ENCODE assay signal across 9 cellular contexts in the genomic region with DNA sequence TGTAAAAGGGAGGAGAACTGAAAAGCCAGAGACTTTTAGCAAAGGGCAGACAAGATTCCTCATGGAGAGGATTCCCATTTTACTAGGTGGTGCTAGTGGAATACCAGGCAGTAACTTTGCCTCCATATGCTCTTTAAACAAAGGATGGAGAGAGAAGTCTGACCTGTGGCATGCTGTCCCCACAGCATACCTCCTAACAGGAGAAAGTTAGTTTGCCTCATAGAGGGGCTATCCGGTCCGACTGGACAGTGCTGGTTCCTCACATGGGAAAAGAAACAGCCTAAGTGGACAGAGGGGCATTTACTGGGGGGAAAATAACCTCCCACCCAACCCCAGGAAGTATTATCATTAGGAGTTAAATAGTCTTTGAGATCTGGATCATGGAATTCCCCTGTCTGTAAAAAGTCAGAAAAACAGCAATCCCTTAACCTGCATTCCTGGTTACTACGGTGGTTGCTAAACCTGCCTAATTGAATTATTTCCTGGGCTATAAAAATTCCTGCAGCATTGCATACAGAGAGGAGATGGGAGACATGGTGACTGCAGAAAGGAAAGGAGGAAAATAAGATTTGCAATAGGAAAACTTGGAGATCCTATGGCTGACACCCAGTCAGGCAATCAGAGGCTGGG. TPM values are rescaled to one million over a fixed set of nuclear protein-coding genes. Genes with fewer than 3 reads are reported as not detected.
DNase-seq lines count a peak whose midpoint lies in the region; ATAC-seq and TF ChIP-seq lines count a peak whose summit lies in the region.
"Had no signal": no experiment of that assay in that cellular context is flagged by ENCODE, and none has a peak within 500 bp of the region (broad histone marks: within the 10 kb centered on the region; RNA-seq: fewer than 3 reads in every experiment).

No MANE protein-coding gene starts in this region.

- dilution Hi-C loops in mammary epithelial cell (cut with HindIII; ENCODE audit: low sequenced_read_pairs), result no loop called here

- peaks cover 21% of the 10 kb centered on the region for H3K4me1 ChIP-seq in mammary epithelial cell (ENCODE audit: insufficient read depth, low read length)
- H3K4me1 ChIP-seq in mesodermal cell (ENCODE audit: control insufficient read depth, insufficient read depth, low read length, poor library complexity, severe bottlenecking), result peaks cover 21% of the 10 kb centered on the region
- peaks cover 9 to 19% (median 12%) of the 10 kb centered on the region in 4 donors for H3K4me1 ChIP-seq in upper lobe of left lung

- ATAC-seq in activated naive CD8-positive, alpha-beta T cell treated with anti-CD3 and anti-CD28 coated beads, Interleukin-2, amount 10 ng/mL, durations not matched to agents 7 days and 5 days (ENCODE audit: low read depth), result no peak
- no peak for ATAC-seq in activated naive CD8-positive, alpha-beta T cell treated with anti-CD3 and anti-CD28 coated beads, Interleukin-2, amount 50 U/mL, for 24 hours
- ATAC-seq in upper lobe of left lung (ENCODE audit: low FRiP score in 2 of 2) (no peak), GM21619 (IDR thresholded peaks at IDR 0.05; ENCODE audit: unreplicated experiment) (no peak)

- no peaks in the 10 kb centered on the region for H4K20me1 ChIP-seq in mammary epithelial cell (ENCODE audit: insufficient read depth, low read length)

- no peaks in the 10 kb centered on the region for H3K27me3 Mint-ChIP-seq in activated naive CD8-positive, alpha-beta T cell treated with anti-CD3 and anti-CD28 coated beads, Interleukin-2, amount 10 ng/mL, durations not matched to agents 7 days and 5 days
- H3K27me3 Mint-ChIP-seq in activated naive CD8-positive, alpha-beta T cell treated with anti-CD3 and anti-CD28 coated beads, Interleukin-2, amount 50 U/mL, for 24 hours, result no peaks in the 10 kb centered on the region

- peak overlapping the region; percentile 85 for H3K4me2 ChIP-seq in mammary epithelial cell (ENCODE audit: insufficient read depth, low read depth, low read length)

- in situ Hi-C loops in mammary epithelial cell (cut with MboI; ENCODE audit: low sequenced_read_pairs in 2 of 2), result no loop called here

- no peak for TF ChIP-seq POLR2A in upper lobe of left lung (IDR thresholded peaks at IDR 0.05)

- CTCF ChIA-PET in mammary epithelial cell (lab: Charles Lee; ENCODE audit: low non-redundant PET), result no interaction called here

- H2AFZ ChIP-seq in mammary epithelial cell (ENCODE audit: low read depth, low read length), result peak overlapping the region; percentile 58

- H3K27me3 ChIP-seq in mammary epithelial cell (ENCODE audit: insufficient read depth, low read length) (no peaks in the 10 kb centered on the region), upper lobe of left lung (no peaks in the 10 kb centered on the region)

- TF ChIP-seq EP300 in upper lobe of left lung (IDR thresholded peaks at IDR 0.05), result no peak

- no peak overlapping the region for H3K27ac Mint-ChIP-seq in activated naive CD8-positive, alpha-beta T cell treated with anti-CD3 and anti-CD28 coated beads, Interleukin-2, amount 10 ng/mL, durations not matched to agents 7 days and 5 days
- no peak overlapping the region for H3K27ac Mint-ChIP-seq in activated naive CD8-positive, alpha-beta T cell treated with anti-CD3 and anti-CD28 coated beads, Interleukin-2, amount 50 U/mL, for 24 hours

- no peak for TF ChIP-seq CTCF in mammary epithelial cell (conservative IDR thresholded peaks at IDR 0.05 in 1 of 2, IDR thresholded peaks at IDR 0.05 in 1 of 2; ENCODE audit: extremely low read depth in 1 of 2, insufficient read depth in 1 of 2, low read depth in 1 of 2, low read length in 2 of 2)
- TF ChIP-seq CTCF in upper lobe of left lung (IDR thresholded peaks at IDR 0.05), result no peak

- peaks cover 12% of the 10 kb centered on the region for H3K36me3 Mint-ChIP-seq in activated naive CD8-positive, alpha-beta T cell treated with anti-CD3 and anti-CD28 coated beads, Interleukin-2, amount 10 ng/mL, durations not matched to agents 7 days and 5 days
- H3K36me3 Mint-ChIP-seq in activated naive CD8-positive, alpha-beta T cell treated with anti-CD3 and anti-CD28 coated beads, Interleukin-2, amount 50 U/mL, for 24 hours (ENCODE audit: low read depth), result peaks cover 3% of the 10 kb centered on the region

- H3K9me3 ChIP-seq in mammary epithelial cell (replicated peaks; ENCODE audit: insufficient read depth, low read length), result no peaks in the 10 kb centered on the region
- no peaks in the 10 kb centered on the region for H3K9me3 ChIP-seq in mesodermal cell (ENCODE audit: control insufficient read depth, low read length)
- no peaks in the 10 kb centered on the region for H3K9me3 ChIP-seq in upper lobe of left lung

- no peaks in the 10 kb centered on the region for H3K9me3 Mint-ChIP-seq in activated naive CD8-positive, alpha-beta T cell treated with anti-CD3 and anti-CD28 coated beads, Interleukin-2, amount 10 ng/mL, durations not matched to agents 7 days and 5 days
- H3K9me3 Mint-ChIP-seq in activated naive CD8-positive, alpha-beta T cell treated with anti-CD3 and anti-CD28 coated beads, Interleukin-2, amount 50 U/mL, for 24 hours, result no peaks in the 10 kb centered on the region

- H3K36me3 ChIP-seq in mammary epithelial cell (ENCODE audit: insufficient read depth, low read length) (peaks cover 8% of the 10 kb centered on the region), mesodermal cell (ENCODE audit: control insufficient read depth, insufficient read depth, low read length) (no peaks in the 10 kb centered on the region), upper lobe of left lung (peaks cover 0 to 2% (median 0%) of the 10 kb centered on the region in 4 donors)

- H3K9ac ChIP-seq in mammary epithelial cell (ENCODE audit: insufficient read depth, low read length), result peak overlapping the region; percentile 90

- intact Hi-C loops in mammary epithelial cell (cut with micrococcal nuclease), result loop anchor here (1.0 to 5.0 kb wide), 2 partner anchors 56 to 74 kb away; partner anchors contain the start of gene ANXA4

- H3K4me1 Mint-ChIP-seq in activated naive CD8-positive, alpha-beta T cell treated with anti-CD3 and anti-CD28 coated beads, Interleukin-2, amount 10 ng/mL, durations not matched to agents 7 days and 5 days, result peaks cover 16% of the 10 kb centered on the region
- H3K4me1 Mint-ChIP-seq in activated naive CD8-positive, alpha-beta T cell treated with anti-CD3 and anti-CD28 coated beads, Interleukin-2, amount 50 U/mL, for 24 hours, result peaks cover 12% of the 10 kb centered on the region

- DNase-seq in activated naive CD8-positive, alpha-beta T cell treated with anti-CD3 and anti-CD28 coated beads, Interleukin-2, amount 10 ng/mL, durations not matched to agents 7 days and 5 days, result no peak
- DNase-seq in activated naive CD8-positive, alpha-beta T cell treated with anti-CD3 and anti-CD28 coated beads, Interleukin-2, amount 50 U/mL, for 24 hours, result no peak
- DNase-seq in mammary epithelial cell, result peak; percentile 67
- no peak for DNase-seq in upper lobe of left lung
- no peak for DNase-seq in anterior cingulate cortex (lab: John Stamatoyannopoulos, UW)
- no peak for DNase-seq in activated CD4-positive, alpha-beta T cell treated with anti-CD3 and anti-CD28 coated beads, Interleukin-2, amount 50 U/mL, for 48 hours
- DNase-seq: stimulated activated CD4-positive, alpha-beta T cell treated with anti-CD3 and anti-CD28 coated beads, Interleukin-4, amount 100 ng/mL, for 4 hours had no signal

- peak overlapping the region; percentile 87 for H3K27ac ChIP-seq in mammary epithelial cell (ENCODE audit: insufficient read depth, low read depth, low read length)
- peak overlapping the region; percentile 95 for H3K27ac ChIP-seq in mesodermal cell (ENCODE audit: low read depth, low read length, severe bottlenecking)
- H3K27ac ChIP-seq in upper lobe of left lung, result peak overlapping the region; percentile 15 to 66 (median 60)

- peaks cover 28% of the 10 kb centered on the region for H3K79me2 ChIP-seq in mammary epithelial cell (ENCODE audit: insufficient read depth, low read length)

- H3K4me3 Mint-ChIP-seq in activated naive CD8-positive, alpha-beta T cell treated with anti-CD3 and anti-CD28 coated beads, Interleukin-2, amount 10 ng/mL, durations not matched to agents 7 days and 5 days, result peak overlapping the region; percentile 43
- H3K4me3 Mint-ChIP-seq in activated naive CD8-positive, alpha-beta T cell treated with anti-CD3 and anti-CD28 coated beads, Interleukin-2, amount 50 U/mL, for 24 hours, result no peak overlapping the region

- 6% methylated on average over 1 of the region's 3 CpGs for WGBS in mammary epithelial cell (ENCODE audit: low coverage, missing lambda C conversion rate)
- 60% methylated on average over 1 of the region's 3 CpGs; no CpG with 5 or more reads in 1 of the 2 experiments for WGBS in mesodermal cell (ENCODE audit: insufficient coverage in 2 of 2), 2 experiments
- WGBS in upper lobe of left lung, 2 donors, result 66 to 72% methylated on average over 3 of the region's 3 CpGs

- H3K4me3 ChIP-seq in mammary epithelial cell (replicated peaks in 1 of 3; ENCODE audit: insufficient read depth in 1 of 3, low read depth in 2 of 3, low read length in 3 of 3), result peak overlapping the region; percentile 5 to 42 (median 33)
- peak overlapping the region; percentile 1 for H3K4me3 ChIP-seq in mesodermal cell (ENCODE audit: extremely low read depth, insufficient read depth, low read length, poor library complexity, severe bottlenecking)
- peak overlapping the region in 3 of 4 donors; percentile 16 to 29 (median 24) for H3K4me3 ChIP-seq in upper lobe of left lung

- POLR2A ChIA-PET in activated naive CD8-positive, alpha-beta T cell treated with anti-CD3 and anti-CD28 coated beads, Interleukin-2, amount 10 ng/mL, durations not matched to agents 7 days and 5 days (lab: Charles Lee), result no interaction called here

- BruUV-seq in mammary epithelial cell (replicated peaks; lab: Mats Ljungman, UMichigan), result no TSS peak

RNA-seq across cellular contexts. Expression of gene GMCL1, which starts 31.5 kb away (rescaled TPM):
- total RNA-seq in activated naive CD8-positive, alpha-beta T cell treated with anti-CD3 and anti-CD28 coated beads, Interleukin-2, amount 10 ng/mL, durations not matched to agents 7 days and 5 days, result 10 to 100 TPM; 26.0 to 30.0 TPM
- total RNA-seq in mammary epithelial cell (10 to 100 TPM; 10.7 to 11.5 TPM), upper lobe of left lung (10 to 100 TPM; 11.9 to 23.1 (median 17.5) TPM)
- polyA plus RNA-seq in mammary epithelial cell, result 5.5 TPM
- polyA minus RNA-seq in mammary epithelial cell, result 12.0 TPM
- polyA plus RNA-seq in mesodermal cell (2013, experiment 1 of 2), result 17.1 TPM
- 16.9 TPM for polyA plus RNA-seq in mesodermal cell (2013, experiment 2 of 2)

RNA-seq across cellular contexts. Expression of gene ANXA4, which starts 56.0 kb away (rescaled TPM):
- 10 to 100 TPM; 40.9 to 41.2 TPM for total RNA-seq in activated naive CD8-positive, alpha-beta T cell treated with anti-CD3 and anti-CD28 coated beads, Interleukin-2, amount 10 ng/mL, durations not matched to agents 7 days and 5 days
- 100 to 1,000 TPM in 1 of 2 donors, 10 to 100 TPM in 1; 71.0 to 147 TPM for total RNA-seq in mammary epithelial cell
- 148 TPM for polyA plus RNA-seq in mammary epithelial cell
- polyA minus RNA-seq in mammary epithelial cell, result 222 TPM
- 18.2 TPM for polyA plus RNA-seq in mesodermal cell (2013, experiment 1 of 2)
- 13.3 TPM for polyA plus RNA-seq in mesodermal cell (2013, experiment 2 of 2)
- total RNA-seq in upper lobe of left lung, result 100 to 1,000 TPM in 5 of 6 donors, 10 to 100 TPM in 1; 84.0 to 214 (median 161) TPM
